ENCODE assay signal across 17 cellular contexts in the genomic region with DNA sequence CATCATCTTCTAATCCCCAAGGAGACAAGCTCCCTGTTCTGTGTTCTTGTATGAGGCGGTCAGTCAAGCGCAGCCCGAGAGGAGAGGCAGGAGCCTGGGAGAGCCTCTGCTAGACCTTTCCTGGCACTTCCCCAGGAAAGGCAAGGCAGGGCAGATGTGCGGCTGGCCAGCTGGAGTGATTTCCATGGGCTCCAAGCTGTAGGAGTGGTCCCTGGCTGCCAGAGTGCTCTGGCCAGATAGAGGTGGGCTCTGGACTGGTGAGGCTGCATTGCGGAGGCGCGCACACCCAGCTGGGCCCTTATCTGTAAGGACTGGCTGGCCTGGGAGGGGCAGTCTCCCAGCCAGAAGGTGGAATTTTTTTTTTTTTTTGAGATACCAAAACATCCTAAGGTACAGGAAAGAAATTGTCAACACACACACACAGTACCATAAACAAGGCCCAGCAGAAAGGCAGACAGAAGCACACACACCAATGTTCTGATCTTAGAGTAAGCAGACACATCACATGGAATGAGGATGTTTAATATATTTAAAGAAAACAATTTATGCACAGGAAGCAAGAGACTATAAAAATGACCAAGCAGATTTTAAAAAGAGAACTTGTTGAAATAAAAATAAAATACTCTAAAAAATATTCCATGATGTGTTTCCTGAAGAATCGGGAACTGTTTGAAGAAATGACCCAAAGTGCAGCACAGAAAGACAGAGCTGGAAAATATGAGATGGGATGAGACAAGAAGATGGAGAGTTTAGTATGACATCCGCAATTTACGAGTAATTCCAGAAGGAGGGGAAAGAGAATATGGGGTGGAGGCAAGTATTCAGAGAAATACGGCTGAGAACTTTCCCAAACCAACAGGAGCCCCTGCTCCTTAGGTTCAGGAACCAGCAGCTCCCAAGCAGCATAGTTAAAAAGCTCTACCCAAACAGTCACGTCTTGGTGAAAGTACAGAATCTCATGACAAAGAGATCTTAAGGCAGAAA. TPM values are rescaled to one million over a fixed set of nuclear protein-coding genes. Genes with fewer than 3 reads are reported as not detected.
DNase-seq lines count a peak whose midpoint lies in the region; ATAC-seq and TF ChIP-seq lines count a peak whose summit lies in the region.
"Had no signal": no experiment of that assay in that cellular context is flagged by ENCODE, and none has a peak within 500 bp of the region (broad histone marks: within the 10 kb centered on the region; RNA-seq: fewer than 3 reads in every experiment).

No MANE protein-coding gene starts in this region.

- no peaks in the 10 kb centered on the region for H3K27me3 Mint-ChIP-seq in CD14-positive monocyte (ENCODE audit: low read depth in 3 of 3)
- peaks cover 9% of the 10 kb centered on the region for H3K27me3 Mint-ChIP-seq in GM23338 (ENCODE audit: insufficient read depth, low read depth, poor library complexity)

- H2AFZ ChIP-seq in OCI-LY7 (ENCODE audit: low read length) (no peak overlapping the region), GM23338 (no peak overlapping the region)

- H3K4me2 ChIP-seq in OCI-LY7 (ENCODE audit: low read length) (no peak overlapping the region), GM23338 (no peak overlapping the region)

- no peak for TF ChIP-seq CTCF in CD14-positive monocyte (IDR thresholded peaks at IDR 0.05)
- no peak for TF ChIP-seq CTCF in OCI-LY7 (conservative IDR thresholded peaks at IDR 0.05; ENCODE audit: low read length)
- no peak for TF ChIP-seq CTCF in fibroblast of villous mesenchyme (IDR thresholded peaks at IDR 0.05; ENCODE audit: insufficient read depth, low read depth, low read length)
- TF ChIP-seq CTCF in sigmoid colon (IDR thresholded peaks at IDR 0.05), result no peak
- no peak for TF ChIP-seq CTCF in GM23338 (conservative IDR thresholded peaks at IDR 0.05; ENCODE audit: low read depth in 2 of 2)

- peaks cover 9% of the 10 kb centered on the region; the same call in 1 of the 2 replicates for H3K36me3 ChIP-seq in OCI-LY7 (ENCODE audit: insufficient read depth, low read length)
- H3K36me3 ChIP-seq in sigmoid colon, result peaks cover 0 to 9% (median 7%) of the 10 kb centered on the region in 4 donors
- H3K36me3 ChIP-seq in GM23338 (ENCODE audit: insufficient read depth), result no peaks in the 10 kb centered on the region
- H3K36me3 ChIP-seq: breast epithelium had no signal

- H3K4me1 ChIP-seq in OCI-LY7 (ENCODE audit: insufficient read depth, low read length, poor library complexity, severe bottlenecking), result no peaks in the 10 kb centered on the region
- H3K4me1 ChIP-seq in sigmoid colon, result peaks cover 0 to 33% (median 13%) of the 10 kb centered on the region in 4 donors
- H3K4me1 ChIP-seq in GM23338 (ENCODE audit: insufficient read depth), result no peaks in the 10 kb centered on the region
- H3K4me1 ChIP-seq: breast epithelium, pancreas had no signal

- H3K9me3 Mint-ChIP-seq in CD14-positive monocyte (no peaks in the 10 kb centered on the region), GM23338 (no peaks in the 10 kb centered on the region)

- BruUV-seq in OCI-LY7 (replicated peaks; lab: Mats Ljungman, UMichigan), result TSS peak; percentile 50

- intact Hi-C loops in CD14-positive monocyte (cut with micrococcal nuclease), result no loop called here
- intact Hi-C loops in OCI-LY7 (cut with micrococcal nuclease; ENCODE audit: unreplicated experiment), result no loop called here
- intact Hi-C loops in sigmoid colon (cut with DNase I), result loop anchor here (5.0 kb wide), 1 partner anchor 42 kb away; no protein-coding TSS in a partner anchor

- no peaks in the 10 kb centered on the region for H4K20me1 ChIP-seq in OCI-LY7 (ENCODE audit: insufficient read depth, low read length)
- H4K20me1 ChIP-seq in GM23338 (replicated peaks; ENCODE audit: insufficient read depth), result no peaks in the 10 kb centered on the region

- no peak for TF ChIP-seq POLR2A in sigmoid colon (IDR thresholded peaks at IDR 0.05)

- DNase-seq in CD14-positive monocyte (ENCODE audit: low spot score) (no peak), OCI-LY7 (ENCODE audit: low spot score) (no peak), fibroblast of villous mesenchyme (ENCODE audit: low read depth) (peak; percentile 74), sigmoid colon (peak; percentile 74), activated T-cell treated with anti-CD3 and anti-CD28 coated beads for 4 hours (no peak), NCI-H1105 (lab: John Stamatoyannopoulos, UW) (no peak), GM23338 (ENCODE audit: low spot score) (no peak), LoVo (ENCODE audit: low spot score) (no peak)
- DNase-seq: activated CD4-positive, alpha-beta T cell treated with anti-CD3 and anti-CD28 coated beads for 1 hour; activated gamma-delta T cell; HCEC 1CT; heart right ventricle; left ventricle myocardium inferior; NCI-H2081 treated with DMSO at 0.1 percent for 48 hours; pancreas; stimulated activated CD4-positive, alpha-beta T cell treated with anti-CD3 and anti-CD28 coated beads, Interleukin-1b, Interleukin-23, amount 100 ng/mL, for 48 hours had no signal

- H3K4me3 ChIP-seq in OCI-LY7 (ENCODE audit: low read depth, low read length, poor library complexity, severe bottlenecking), result no peak overlapping the region
- no peak overlapping the region for H3K4me3 ChIP-seq in fibroblast of villous mesenchyme (ENCODE audit: low read depth, low read length)
- H3K4me3 ChIP-seq in sigmoid colon, result no peak overlapping the region
- H3K4me3 ChIP-seq in GM23338, result no peak overlapping the region
- H3K4me3 ChIP-seq: breast epithelium, heart right ventricle, left ventricle myocardium inferior, pancreas had no signal

- 77 to 88% methylated on average over 12 of the region's 12 CpGs for WGBS in sigmoid colon, 2 donors

- H3K9me3 ChIP-seq in OCI-LY7 (ENCODE audit: low read length), result no peaks in the 10 kb centered on the region
- H3K9me3 ChIP-seq in sigmoid colon, result no peaks in the 10 kb centered on the region
- H3K9me3 ChIP-seq: breast epithelium, heart right ventricle, left ventricle myocardium inferior, pancreas had no signal

- no peaks in the 10 kb centered on the region for H3K79me2 ChIP-seq in OCI-LY7 (ENCODE audit: insufficient read depth, low read depth, low read length)
- no peaks in the 10 kb centered on the region for H3K79me2 ChIP-seq in GM23338 (replicated peaks; ENCODE audit: insufficient read depth)

- H3K27ac ChIP-seq in OCI-LY7 (ENCODE audit: low read depth, low read length, poor library complexity, severe bottlenecking) (no peak overlapping the region), sigmoid colon (peak overlapping the region in 3 of 4 donors; percentile 10 to 57 (median 41)), GM23338 (ENCODE audit: low read depth) (no peak overlapping the region)
- H3K27ac ChIP-seq: breast epithelium, left ventricle myocardium inferior, pancreas had no signal

- H3K4me3 Mint-ChIP-seq in CD14-positive monocyte (peak overlapping the region in 1 of 2 donors; percentile 33), GM23338 (no peak overlapping the region)

- H3K4me1 Mint-ChIP-seq in CD14-positive monocyte (peaks cover 22% of the 10 kb centered on the region), GM23338 (no peaks in the 10 kb centered on the region)

- H3F3A ChIP-seq in GM23338 (replicated peaks; ENCODE audit: low read depth), result no peaks in the 10 kb centered on the region

- no peak for ATAC-seq in GM23338
- ATAC-seq: heart right ventricle, pancreas had no signal

- H3K27me3 ChIP-seq in sigmoid colon, result no peaks in the 10 kb centered on the region
- no peaks in the 10 kb centered on the region for H3K27me3 ChIP-seq in GM23338 (ENCODE audit: insufficient read depth)
- H3K27me3 ChIP-seq: breast epithelium, heart right ventricle, pancreas had no signal

- POLR2A ChIA-PET in OCI-LY7 (lab: Charles Lee), result interaction anchor here (0.6 to 0.9 kb wide), 3 partner anchors 12 to 20 kb away, joined by 3 to 4 read pairs (median 3); no protein-coding TSS in a partner anchor

- H3K9me2 ChIP-seq in OCI-LY7 (ENCODE audit: insufficient read depth, low read length) (no peaks in the 10 kb centered on the region), GM23338 (ENCODE audit: insufficient read depth) (no peaks in the 10 kb centered on the region)

- H3K27ac Mint-ChIP-seq in CD14-positive monocyte (peak overlapping the region; percentile 55 to 88 (median 72)), GM23338 (no peak overlapping the region)

- no peak for TF ChIP-seq EP300 in sigmoid colon (IDR thresholded peaks at IDR 0.05)

- peaks cover 0 to 8% of the 10 kb centered on the region in 2 donors for H3K36me3 Mint-ChIP-seq in CD14-positive monocyte
- H3K36me3 Mint-ChIP-seq in GM23338 (ENCODE audit: low read depth), result peaks cover 2% of the 10 kb centered on the region; the same call in 1 of the 3 replicates

- CTCF ChIA-PET in OCI-LY7 (lab: Charles Lee; ENCODE audit: unreplicated experiment), result interaction anchor here (0.5 kb wide), 1 partner anchor 100 kb away, joined by 3 read pairs; no protein-coding TSS in a partner anchor

RNA-seq across cellular contexts. Expression of a gene that starts 13.4 kb away (rescaled TPM):
- polyA plus RNA-seq in CD14-positive monocyte, result 1 to 10 TPM; 1.6 to 2.1 TPM
- total RNA-seq in OCI-LY7 (2014; rRNA removed; shearing (Covaris generic)), result 3.2 and 9.9 TPM in 2 replicates
- total RNA-seq in OCI-LY7 (2022), result 9.1 and 10.8 TPM in 2 replicates
- total RNA-seq in fibroblast of villous mesenchyme, result 3.5 and 4.3 TPM in 2 replicates
- total RNA-seq in sigmoid colon, result 10 to 100 TPM in 2 of 4 donors, 1 to 10 TPM in 2; 2.9 to 14.0 (median 7.3) TPM
- polyA plus RNA-seq in sigmoid colon, result 1 to 10 TPM; 3.7 to 8.0 (median 4.8) TPM
- total RNA-seq in GM23338 (2014; rRNA removed; shearing (Covaris generic)), result 7.3 and 10.3 TPM in 2 replicates
- 1.1 TPM in 2 replicates for polyA plus RNA-seq in GM23338 (2016; fragmentation: Nextera tagmentation; extraction: Ambion mirVana)

RNA-seq across cellular contexts. Expression of a gene that starts 28.8 kb away (rescaled TPM):
- under 1 TPM; 0.57 to 0.76 TPM for polyA plus RNA-seq in CD14-positive monocyte
- 29.5 and 51.1 TPM in 2 replicates for total RNA-seq in OCI-LY7 (2014; rRNA removed; shearing (Covaris generic))
- total RNA-seq in OCI-LY7 (2022), result 43.7 and 45.2 TPM in 2 replicates
- 13.0 and 14.5 TPM in 2 replicates for total RNA-seq in fibroblast of villous mesenchyme
- 10 to 100 TPM; 12.1 to 21.0 (median 16.3) TPM for total RNA-seq in sigmoid colon
- 10 to 100 TPM in 1 of 3 donors, 1 to 10 TPM in 1, under 1 TPM in 1; 0.92 to 13.1 (median 2.4) TPM for polyA plus RNA-seq in sigmoid colon
- total RNA-seq in GM23338 (2014; rRNA removed; shearing (Covaris generic)), result 21.5 and 38.5 TPM in 2 replicates
- 8.4 and 9.6 TPM in 2 replicates for polyA plus RNA-seq in GM23338 (2016; fragmentation: Nextera tagmentation; extraction: Ambion mirVana)

RNA-seq across cellular contexts. Expression of a gene that starts 29.3 kb away (rescaled TPM):
- polyA plus RNA-seq in CD14-positive monocyte (not detected), sigmoid colon (under 1 TPM in 2 of 3 donors, not detected in 1; 0.60 to 0.99 TPM), GM23338 (2016; fragmentation: Nextera tagmentation; extraction: Ambion mirVana) (0.15 and 0.23 TPM in 2 replicates)
- 0.22 and 0.31 TPM in 2 replicates for total RNA-seq in OCI-LY7 (2014; rRNA removed; shearing (Covaris generic))
- total RNA-seq in OCI-LY7 (2022) (0.53 and 0.80 TPM in 2 replicates), fibroblast of villous mesenchyme (2.6 and 3.9 TPM in 2 replicates), sigmoid colon (1 to 10 TPM; 4.2 to 6.4 (median 4.9) TPM)
- total RNA-seq in GM23338 (2014; rRNA removed; shearing (Covaris generic)), result 0.58 and 1.2 TPM in 2 replicates

RNA-seq across cellular contexts. Expression of a gene that starts 39.0 kb away (rescaled TPM):
- 100 to 1,000 TPM; 262 to 316 TPM for polyA plus RNA-seq in CD14-positive monocyte
- total RNA-seq in OCI-LY7 (2014; rRNA removed; shearing (Covaris generic)), result 197 and 201 TPM in 2 replicates
- total RNA-seq in OCI-LY7 (2022), result 131 and 154 TPM in 2 replicates
- total RNA-seq in fibroblast of villous mesenchyme, result 367 and 380 TPM in 2 replicates
- total RNA-seq in sigmoid colon, result 100 to 1,000 TPM; 225 to 366 (median 303) TPM
- 100 to 1,000 TPM; 391 to 668 (median 656) TPM for polyA plus RNA-seq in sigmoid colon
- 84.0 and 87.5 TPM in 2 replicates for total RNA-seq in GM23338 (2014; rRNA removed; shearing (Covaris generic))
- 104 and 121 TPM in 2 replicates for polyA plus RNA-seq in GM23338 (2016; fragmentation: Nextera tagmentation; extraction: Ambion mirVana)

Comparison
In these comparisons a context has a peak if more than half of its experiments do, and no peak if none do; other contexts are left out.
1. DNase-seq: peak in fibroblast of villous mesenchyme (single experiment) and sigmoid colon (single experiment); none in CD14-positive monocyte (single experiment), OCI-LY7 (single experiment), activated T-cell treated with anti-CD3 and anti-CD28 coated beads for 4 hours (single experiment), NCI-H1105 (single experiment), GM23338 (single experiment) and LoVo (single experiment).
2. H3K27ac ChIP-seq: peak in sigmoid colon (3 of 4); none in OCI-LY7 (single experiment) and GM23338 (single experiment).